7 cellular contexts compared by ENCODE assay signal in the genomic region with DNA sequence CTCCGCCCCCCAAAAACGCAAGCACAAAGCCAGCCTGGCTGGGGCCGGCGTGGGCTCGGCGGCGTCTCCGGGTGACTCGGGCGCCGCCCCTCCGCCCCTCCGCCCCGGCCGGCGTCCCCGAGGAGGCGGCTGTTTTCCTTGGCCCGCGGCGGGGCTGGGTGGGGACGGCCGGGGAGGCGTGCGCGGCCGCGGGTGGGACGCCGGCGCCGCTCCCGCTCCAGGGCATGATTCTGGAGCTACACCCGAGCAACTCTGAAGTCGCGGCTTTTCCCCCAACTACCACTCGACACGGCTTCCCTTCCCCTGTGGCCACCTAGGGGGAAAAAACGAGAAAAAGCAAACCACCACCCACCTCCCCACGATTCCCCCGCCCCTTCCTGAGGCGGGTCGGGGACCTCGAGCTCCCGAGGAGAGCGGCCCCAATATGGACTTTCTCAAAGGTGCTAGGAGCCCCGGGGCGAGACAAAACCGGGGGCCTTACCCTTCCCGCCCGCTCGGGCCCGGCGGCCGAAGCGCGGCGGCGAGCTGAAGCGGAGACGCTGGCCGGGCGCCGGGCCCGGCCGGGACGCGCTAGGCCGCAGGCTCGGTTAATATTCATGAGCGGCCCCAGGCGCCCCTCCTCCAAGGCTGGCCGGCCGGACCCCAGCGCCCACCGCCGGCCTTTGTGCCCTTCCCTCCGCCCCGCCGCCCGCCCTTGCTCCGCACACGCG. TPM values are rescaled to one million over a fixed set of nuclear protein-coding genes. Genes with fewer than 3 reads are reported as not detected.
DNase-seq lines count a peak whose midpoint lies in the region; ATAC-seq and TF ChIP-seq lines count a peak whose summit lies in the region.

No MANE protein-coding gene starts in this region.

- TF ChIP-seq POLR2A in GM15510 (IDR thresholded peaks at IDR 0.05; ENCODE audit: borderline replicate concordance, extremely low read depth, insufficient read length) (peak; percentile 49), esophagus muscularis mucosa (IDR thresholded peaks at IDR 0.05; ENCODE audit: low read depth) (no peak), suprapubic skin (IDR thresholded peaks at IDR 0.05) (no peak)

- peaks cover 26% of the 10 kb centered on the region for H3K4me1 Mint-ChIP-seq in activated T-cell treated with anti-CD3 and anti-CD28 coated beads, Interleukin-2, amount 50 U/mL, for 24 hours (ENCODE audit: low read depth)
- H3K4me1 Mint-ChIP-seq in naive thymus-derived CD4-positive, alpha-beta T cell = peaks cover 9 to 33% (median 19%) of the 10 kb centered on the region in 7 donors

- peaks cover 0 to 6% (median 0%) of the 10 kb centered on the region in 4 donors for H3K36me3 ChIP-seq in esophagus muscularis mucosa
- peaks cover 0 to 4% (median 0%) of the 10 kb centered on the region in 3 experiments for H3K36me3 ChIP-seq in naive thymus-derived CD4-positive, alpha-beta T cell (ENCODE audit: control insufficient read depth in 2 of 3, insufficient read depth in 3 of 3, low read length in 3 of 3)
- H3K36me3 ChIP-seq in suprapubic skin = no peaks in the 10 kb centered on the region

- H3K4me3 Mint-ChIP-seq in activated T-cell treated with anti-CD3 and anti-CD28 coated beads, Interleukin-2, amount 50 U/mL, for 24 hours = peak overlapping the region; percentile 83
- H3K4me3 Mint-ChIP-seq in naive thymus-derived CD4-positive, alpha-beta T cell = peak overlapping the region; percentile 89 to 96 (median 94)

- no peaks in the 10 kb centered on the region for H3K9me3 Mint-ChIP-seq in activated T-cell treated with anti-CD3 and anti-CD28 coated beads, Interleukin-2, amount 50 U/mL, for 24 hours
- no peaks in the 10 kb centered on the region for H3K9me3 Mint-ChIP-seq in naive thymus-derived CD4-positive, alpha-beta T cell

- H3K9me3 ChIP-seq in esophagus muscularis mucosa (no peaks in the 10 kb centered on the region), suprapubic skin (no peaks in the 10 kb centered on the region)
- H3K9me3 ChIP-seq in naive thymus-derived CD4-positive, alpha-beta T cell (ENCODE audit: control insufficient read depth in 2 of 3, low read length in 3 of 3) = no peaks in the 10 kb centered on the region

- H3K27me3 Mint-ChIP-seq in activated T-cell treated with anti-CD3 and anti-CD28 coated beads, Interleukin-2, amount 50 U/mL, for 24 hours = no peaks in the 10 kb centered on the region
- peaks cover 0 to 6% (median 0%) of the 10 kb centered on the region in 5 donors for H3K27me3 Mint-ChIP-seq in naive thymus-derived CD4-positive, alpha-beta T cell

- POLR2A ChIA-PET in naive thymus-derived CD4-positive, alpha-beta T cell (lab: Charles Lee) = interaction anchor here (0.6 to 1.5 kb wide), 6 partner anchors 17 to 229 kb away, joined by 3 to 11 read pairs (median 4); no protein-coding TSS in a partner anchor

- 0% methylated on average over 1 of the region's 84 CpGs for WGBS in esophagus muscularis mucosa
- under 1% methylated on average over 22 of the region's 84 CpGs for WGBS in suprapubic skin

- TF ChIP-seq CTCF in HFF-Myc (IDR thresholded peaks at IDR 0.05; ENCODE audit: low read depth, low read length, missing control alignments) = no peak
- TF ChIP-seq CTCF in esophagus muscularis mucosa (IDR thresholded peaks at IDR 0.05) = no peak
- no peak for TF ChIP-seq CTCF in suprapubic skin (IDR thresholded peaks at IDR 0.05)

- peak overlapping the region; percentile 78 for H3K4me3 ChIP-seq in HFF-Myc (replicated peaks; ENCODE audit: low read depth, low read length)
- peak overlapping the region; percentile 64 to 91 (median 86) for H3K4me3 ChIP-seq in esophagus muscularis mucosa
- peak overlapping the region; percentile 71 for H3K4me3 ChIP-seq in naive thymus-derived CD4-positive, alpha-beta T cell (ENCODE audit: low read length)
- peak overlapping the region; percentile 76 for H3K4me3 ChIP-seq in suprapubic skin

- intact Hi-C loops in esophagus muscularis mucosa (cut with DNase I) = loop anchor here (5.0 kb wide), 4 partner anchors 81 to 359 kb away; a partner anchor contains a TSS
- intact Hi-C loops in naive thymus-derived CD4-positive, alpha-beta T cell (cut with micrococcal nuclease) = loop anchor here (1.0 to 10.0 kb wide), 8 partner anchors 17 to 1361 kb away; no protein-coding TSS in a partner anchor

- no peak for DNase-seq in HFF-Myc (ENCODE audit: extremely low read depth, low read depth)
- peak; percentile 52 for DNase-seq in NCI-H226
- DNase-seq in activated T-cell treated with anti-CD3 and anti-CD28 coated beads, Interleukin-2, amount 50 U/mL, for 24 hours = peak; percentile 70
- DNase-seq in esophagus muscularis mucosa (ENCODE audit: extremely low spot score) = no peak
- DNase-seq in naive thymus-derived CD4-positive, alpha-beta T cell = peak; percentile 22 to 69 (median 53)
- peak in 1 of 2 donors; percentile 69 for DNase-seq in suprapubic skin (ENCODE audit: low spot score in 2 of 2)

- H3K27ac ChIP-seq in esophagus muscularis mucosa (replicated peaks in 1 of 4) (peak overlapping the region; percentile 94 to 98 (median 98)), suprapubic skin (peak overlapping the region; percentile 90)
- H3K27ac ChIP-seq in naive thymus-derived CD4-positive, alpha-beta T cell (ENCODE audit: low read depth, low read length) = peak overlapping the region; percentile 68

- TF ChIP-seq EP300 in esophagus muscularis mucosa (IDR thresholded peaks at IDR 0.05) (no peak), suprapubic skin (IDR thresholded peaks at IDR 0.05) (no peak)

- H3K36me3 Mint-ChIP-seq in activated T-cell treated with anti-CD3 and anti-CD28 coated beads, Interleukin-2, amount 50 U/mL, for 24 hours (ENCODE audit: low read depth) = peaks cover 5% of the 10 kb centered on the region
- H3K36me3 Mint-ChIP-seq in naive thymus-derived CD4-positive, alpha-beta T cell = peaks cover 0 to 1% (median 0%) of the 10 kb centered on the region in 5 donors

- H3K27me3 ChIP-seq in esophagus muscularis mucosa (no peaks in the 10 kb centered on the region), suprapubic skin (no peaks in the 10 kb centered on the region)
- H3K27me3 ChIP-seq in naive thymus-derived CD4-positive, alpha-beta T cell (ENCODE audit: control insufficient read depth in 2 of 2, insufficient read depth in 2 of 2, low read length in 2 of 2) = no peaks in the 10 kb centered on the region

- H3K27ac Mint-ChIP-seq in activated T-cell treated with anti-CD3 and anti-CD28 coated beads, Interleukin-2, amount 50 U/mL, for 24 hours = peak overlapping the region; percentile 87
- peak overlapping the region; percentile 42 to 94 (median 89) for H3K27ac Mint-ChIP-seq in naive thymus-derived CD4-positive, alpha-beta T cell

- CTCF ChIA-PET in naive thymus-derived CD4-positive, alpha-beta T cell (lab: Charles Lee) = interaction anchor here (0.6 kb wide), 1 partner anchor 261 kb away, joined by 6 read pairs; no protein-coding TSS in a partner anchor

- ATAC-seq in naive thymus-derived CD4-positive, alpha-beta T cell = peak; percentile 10

- H3K4me1 ChIP-seq in esophagus muscularis mucosa (peaks cover 37 to 51% (median 47%) of the 10 kb centered on the region in 4 donors), suprapubic skin (peaks cover 48% of the 10 kb centered on the region)
- H3K4me1 ChIP-seq in naive thymus-derived CD4-positive, alpha-beta T cell (ENCODE audit: control insufficient read depth in 2 of 2, insufficient read depth in 2 of 2, low read length in 2 of 2) = peaks cover 0 to 12% of the 10 kb centered on the region in 2 donors

RNA-seq across cellular contexts. Expression of a gene that starts 0.9 kb away (rescaled TPM):
- total RNA-seq in esophagus muscularis mucosa (10 to 100 TPM; 52.7 to 65.7 (median 61.1) TPM), suprapubic skin (10 to 100 TPM; 25.9 to 43.4 (median 34.3) TPM)
- total RNA-seq in naive thymus-derived CD4-positive, alpha-beta T cell = 10 to 100 TPM; 27.3 to 40.0 (median 35.2) TPM
- polyA plus RNA-seq in naive thymus-derived CD4-positive, alpha-beta T cell = 10 to 100 TPM in 1 of 2 donors, 1 to 10 TPM in 1; 9.5 to 11.2 TPM

Comparison
In these comparisons a context has a peak if more than half of its experiments do, and no peak if none do; other contexts are left out.
1. DNase-seq: peak in NCI-H226 (single experiment), activated T-cell treated with anti-CD3 and anti-CD28 coated beads, Interleukin-2, amount 50 U/mL, for 24 hours (single experiment) and naive thymus-derived CD4-positive, alpha-beta T cell (9 of 9); none in HFF-Myc (single experiment) and esophagus muscularis mucosa (single experiment).
2. Peak in every context shown above with its lines, with median percentiles within 50 percentile points of each other: H3K4me3 ChIP-seq and H3K27ac ChIP-seq.